ENCODE assay signal across 1 cellular context in the genomic region with DNA sequence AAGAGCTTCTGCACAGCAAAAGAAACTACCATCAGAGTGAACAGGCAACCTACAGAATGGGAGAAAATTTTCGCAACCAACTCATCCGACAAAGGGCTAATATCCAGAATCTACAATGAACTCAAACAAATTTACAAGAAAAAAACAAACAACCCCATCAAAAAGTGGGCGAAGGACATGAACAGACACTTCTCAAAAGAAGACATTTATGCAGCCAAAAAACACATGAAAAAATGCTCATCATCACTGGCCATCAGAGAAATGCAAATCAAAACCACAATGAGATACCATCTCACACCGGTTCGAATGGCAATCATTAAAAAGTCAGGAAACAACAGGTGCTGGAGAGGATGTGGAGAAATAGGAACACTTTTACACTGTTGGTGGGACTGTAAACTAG. TPM values are rescaled to one million over a fixed set of nuclear protein-coding genes. Genes with fewer than 3 reads are reported as not detected.
DNase-seq lines count a peak whose midpoint lies in the region; ATAC-seq, FAIRE-seq and TF ChIP-seq lines count a peak whose summit lies in the region.
"Not testable (repeated sequence)": the region's sequence is repeated elsewhere in the genome, so short reads cannot be mapped to it uniquely, and the experiment has no call there.

No MANE protein-coding gene starts in this region.

- H3K4me1 ChIP-seq in K562 (replicated peaks in 1 of 2; ENCODE audit: control insufficient read depth in 2 of 2, insufficient read depth in 2 of 2, low read length in 2 of 2): not testable (repeated sequence)

- not testable (repeated sequence) for H3K36me3 ChIP-seq in K562 (ENCODE audit: control insufficient read depth, insufficient read depth, low read length)

- not testable (repeated sequence) for TF ChIP-seq CTCF in K562 (IDR thresholded peaks at IDR 0.05 in 2 of 3, conservative IDR thresholded peaks at IDR 0.05 in 1 of 3; ENCODE audit: insufficient read depth in 2 of 3, low read depth in 1 of 3, low read length in 3 of 3)

- not testable (repeated sequence) for BruUV-seq in K562 (replicated peaks; lab: Mats Ljungman, UMichigan)

- intact Hi-C loops in K562 (cut with micrococcal nuclease): not testable (repeated sequence)

- CTCF ChIA-PET in K562 (lab: Yijun Ruan, JAX; ENCODE audit: low intra/inter-chr PET ratio): not testable (repeated sequence)

- not testable (repeated sequence) for H3K9me1 ChIP-seq in K562 (ENCODE audit: control insufficient read depth, insufficient read depth, low read length)

- 94% methylated on average over 2 of the region's 5 CpGs for WGBS in K562 (ENCODE audit: insufficient coverage, low coverage, missing lambda C conversion rate)

- in situ Hi-C loops in K562 (cut with MboI): not testable (repeated sequence)

- H3K4me2 ChIP-seq in K562 (ENCODE audit: insufficient read depth, low read length): not testable (repeated sequence)

- not testable (repeated sequence) for H3K9ac ChIP-seq in K562 (ENCODE audit: insufficient read depth in 1 of 2, low read depth in 2 of 2, low read length in 2 of 2)

- not testable (repeated sequence) for H3K27me3 ChIP-seq in K562 (ENCODE audit: control insufficient read depth in 2 of 2, insufficient read depth in 2 of 2, low read length in 2 of 2)

- POLR2A ChIA-PET in K562 (lab: Yijun Ruan, JAX): not testable (repeated sequence)

- not testable (repeated sequence) for FAIRE-seq in K562 (lab: Jason Lieb, UNC)

- not testable (repeated sequence) for H3K79me2 ChIP-seq in K562 (ENCODE audit: control insufficient read depth, insufficient read depth, low read length)

- not testable (repeated sequence) for H2AFZ ChIP-seq in K562 (ENCODE audit: low read depth, low read length)

- not testable (repeated sequence) for DNase-seq in K562 (ENCODE audit: extremely low read depth in 1 of 4, low spot score in 3 of 4)

- not testable (repeated sequence) for H3K4me3 ChIP-seq in K562

- TF ChIP-seq EP300 in K562 (IDR thresholded peaks at IDR 0.05; ENCODE audit: low read length): not testable (repeated sequence)

- not testable (repeated sequence) for H3K27ac ChIP-seq in K562 (ENCODE audit: extremely low read depth, low read depth, low read length)

- not testable (repeated sequence) for TF ChIP-seq POLR2A in K562 (conservative IDR thresholded peaks at IDR 0.05)

- not testable (repeated sequence) for ATAC-seq in K562

- not testable (repeated sequence) for H3K9me3 ChIP-seq in K562 (replicated peaks; ENCODE audit: control insufficient read depth, insufficient read depth, low read depth, low read length)

- not testable (repeated sequence) for H4K20me1 ChIP-seq in K562 (replicated peaks; ENCODE audit: control insufficient read depth, insufficient read depth, low read length)

- not testable (repeated sequence) for TF ChIP-seq RAD21 in K562 (CRISPR knock-in tag; conservative IDR thresholded peaks at IDR 0.05 in 1 of 2, IDR thresholded peaks at IDR 0.05 in 1 of 2)

TF ChIP-seq in K562, 482 proteins besides CTCF, POLR2A, EP300 and RAD21:
- TF ChIP-seq ZNF184 (CRISPR knock-in tag; IDR thresholded peaks at IDR 0.05) (peak; percentile 70; the same call in 1 of the 2 replicates), AFF1 (IDR thresholded peaks at IDR 0.05; ENCODE audit: low read depth in 1 of 2, partially characterized antibody in 2 of 2) (peak in 1 of 2 experiments; percentile 96)

RNA-seq across cellular contexts. Expression of gene XXYLT1, which starts 52.6 kb away (rescaled TPM):
- 19.3 and 36.1 TPM in 2 replicates for total RNA-seq in K562 (2011; cell fraction: chromatin; rRNA removed; ENCODE audit: low replicate concordance)
- 35.1 and 39.5 TPM in 2 replicates for total RNA-seq in K562 (2011; cell fraction: nucleolus; rRNA removed)
- 26.9 and 30.3 TPM in 2 replicates for total RNA-seq in K562 (2011; cell fraction: nucleoplasm; rRNA removed)
- total RNA-seq in K562 (2014; rRNA removed): 18.9 and 21.3 TPM in 2 replicates
- total RNA-seq in K562 (2014; rRNA removed; fragmentation: Illumina TruSeq; extraction: Trizol): 9.4 and 10.7 TPM in 2 replicates
- 13.8 and 15.0 TPM in 2 replicates for total RNA-seq in K562 (2015; rRNA removed; fragmentation: Illumina TruSeq; extraction: Trizol)
- 18.0 and 18.4 TPM in 2 replicates for total RNA-seq in K562 (2021)
- 14.2 and 14.9 TPM in 2 replicates for polyA plus RNA-seq in K562 (2011; rRNA removed)
- 16.6 and 23.1 TPM in 2 replicates for polyA plus RNA-seq in K562 (2011; cell fraction: cytosol; rRNA removed)
- polyA plus RNA-seq in K562 (2011; cell fraction: nucleus; rRNA removed): 8.6 and 13.0 TPM in 2 replicates
- 15.3 and 24.2 TPM in 2 replicates for polyA plus RNA-seq in K562 (2012)
- polyA plus RNA-seq in K562 (2014; fragmentation: Illumina TruSeq; extraction: Trizol): 14.3 and 15.6 TPM in 2 replicates
- polyA plus RNA-seq in K562 (2014; fragmentation: Nextera tagmentation; extraction: Ambion mirVana): 1 to 10 TPM; 1.9 to 2.9 TPM
- polyA plus RNA-seq in K562 (2014; rRNA removed): 14.2 and 15.6 TPM in 2 replicates
- polyA minus RNA-seq in K562 (2011; rRNA and poly(A)+ RNA removed): 9.1 and 12.3 TPM in 2 replicates
- 18.4 and 20.8 TPM in 2 replicates for polyA minus RNA-seq in K562 (2011; cell fraction: cytosol; rRNA and poly(A)+ RNA removed)
- polyA minus RNA-seq in K562 (2011; cell fraction: nucleus; rRNA and poly(A)+ RNA removed): 11.9 and 16.0 TPM in 2 replicates
